1 cellular context compared by ENCODE assay signal in the genomic region with DNA sequence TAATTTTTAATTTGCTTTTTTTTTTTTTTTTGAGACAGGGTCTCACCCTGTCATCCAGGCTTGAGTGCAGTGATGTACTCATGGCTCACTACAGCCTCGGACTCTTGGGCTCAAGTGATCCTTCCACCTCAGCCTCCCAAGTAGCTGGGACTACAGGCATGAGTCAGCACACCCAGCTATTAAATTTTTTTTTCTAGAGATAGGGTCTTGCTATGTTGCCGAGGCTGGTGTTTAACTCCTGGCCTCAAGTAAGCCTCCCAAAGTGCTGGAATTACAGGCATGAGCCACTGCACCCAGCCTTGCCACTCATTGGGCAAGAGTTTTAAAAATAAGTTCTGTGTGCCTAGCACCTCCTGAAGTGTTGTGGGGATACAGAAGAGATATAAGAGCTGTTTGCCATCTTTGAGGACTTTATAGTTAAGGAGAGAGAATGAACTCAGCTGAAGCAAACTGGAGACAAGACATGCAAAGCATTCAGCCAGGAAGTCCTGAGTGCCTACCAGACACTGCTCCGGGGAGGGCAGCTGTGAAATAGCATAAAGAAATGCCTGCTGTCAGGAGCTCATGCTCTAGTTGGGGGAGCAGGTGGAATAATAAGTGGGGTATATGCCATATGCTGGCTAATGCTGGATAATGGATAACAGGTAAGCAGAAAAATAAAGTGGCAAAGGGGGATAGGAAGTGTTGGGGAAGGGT.
TF ChIP-seq lines count a peak whose summit lies in the region.

No MANE protein-coding gene starts in this region.

TF ChIP-seq in HCT116, 20 proteins besides CTCF, POLR2A, EP300 and RAD21 (continued from another document):
- no peak for TF ChIP-seq ZBTB33 (IDR thresholded peaks at IDR 0.05; ENCODE audit: extremely low read depth, insufficient replicate concordance, low read length)
- TF ChIP-seq SP1 (IDR thresholded peaks at IDR 0.05; ENCODE audit: low read depth), result no peak
